In the genomic region with DNA sequence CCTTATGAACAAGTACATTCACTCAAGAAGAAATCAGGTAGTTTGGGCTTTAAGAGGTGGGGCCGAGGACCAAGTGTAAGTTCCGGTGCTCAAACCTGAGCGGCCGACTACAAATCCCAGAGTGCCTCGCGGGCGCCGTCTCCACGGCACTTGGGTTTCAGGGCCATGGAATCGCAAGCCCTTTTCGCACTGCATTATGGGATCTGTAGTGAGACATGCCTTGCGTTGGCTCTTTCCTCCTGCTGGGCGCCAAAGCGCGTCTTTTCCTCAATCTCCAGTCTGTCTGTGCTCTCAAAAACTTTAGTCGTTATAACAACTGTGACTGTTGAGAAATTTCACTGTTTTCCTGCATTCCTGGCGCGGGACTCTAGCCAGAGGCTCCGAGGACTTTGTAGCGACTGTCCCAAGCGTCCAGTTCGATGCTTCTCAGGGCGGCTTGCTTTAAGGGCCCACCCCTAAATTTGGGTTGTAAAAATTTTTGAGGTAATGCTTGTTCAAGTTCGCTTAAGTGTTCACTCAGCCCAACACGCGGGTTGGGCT, we compare ENCODE assay signal across 1 cellular context.
TF ChIP-seq lines count a peak whose summit lies in the region.

No MANE protein-coding gene starts in this region.

TF ChIP-seq in IMR-90, 13 proteins besides CTCF, POLR2A, EP300 and RAD21 (continued from another document):
- TF ChIP-seq CEBPB (IDR thresholded peaks at IDR 0.05; ENCODE audit: low read depth, low read length) (no peak), RCOR1 (IDR thresholded peaks at IDR 0.05; ENCODE audit: insufficient replicate concordance, low read length) (no peak)
- TF ChIP-seq, protein P1, sequence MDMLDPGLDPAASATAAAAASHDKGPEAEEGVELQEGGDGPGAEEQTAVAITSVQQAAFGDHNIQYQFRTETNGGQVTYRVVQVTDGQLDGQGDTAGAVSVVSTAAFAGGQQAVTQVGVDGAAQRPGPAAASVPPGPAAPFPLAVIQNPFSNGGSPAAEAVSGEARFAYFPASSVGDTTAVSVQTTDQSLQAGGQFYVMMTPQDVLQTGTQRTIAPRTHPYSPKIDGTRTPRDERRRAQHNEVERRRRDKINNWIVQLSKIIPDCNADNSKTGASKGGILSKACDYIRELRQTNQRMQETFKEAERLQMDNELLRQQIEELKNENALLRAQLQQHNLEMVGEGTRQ (IDR thresholded peaks at IDR 0.05; ENCODE audit: low read depth, low read length), result no peak
